In genomic region chr5:150022163-150022540, GRCh38 we compare ENCODE assay signal across 10 cellular contexts. TPM values are rescaled to one million over a fixed set of nuclear protein-coding genes. Genes with fewer than 3 reads are reported as not detected.
A peak's percentile ranks its signal among the peaks of the same experiment; 100 is the strongest.
DNase-seq lines count a peak whose midpoint lies in the region; ATAC-seq, FAIRE-seq and TF ChIP-seq lines count a peak whose summit lies in the region.
"Had no signal": no experiment of that assay in that cellular context is flagged by ENCODE, and none has a peak within 500 bp of the region (broad histone marks: within the 10 kb centered on the region; RNA-seq: fewer than 3 reads in every experiment).

No MANE protein-coding gene starts in this region.

- H3K4me1 ChIP-seq in right cardiac atrium (ENCODE audit: control insufficient read depth, insufficient read depth, low read length) (no peaks in the 10 kb centered on the region), tibial nerve (peaks cover 0 to 28% (median 10%) of the 10 kb centered on the region in 4 donors), kidney (ENCODE audit: control insufficient read depth in 1 of 2, insufficient read depth in 1 of 2, low read depth in 1 of 2, low read length in 2 of 2) (no peaks in the 10 kb centered on the region), mesendoderm (ENCODE audit: control insufficient read depth, low read depth, low read length) (no peaks in the 10 kb centered on the region)

- H3K56ac ChIP-seq in mesendoderm (ENCODE audit: low read length) = no peak overlapping the region

- no peak for TF ChIP-seq POLR2A in tibial nerve (IDR thresholded peaks at IDR 0.05)

- peak in 1 of 2 donors; percentile 28 for TF ChIP-seq EP300 in tibial nerve (IDR thresholded peaks at IDR 0.05)

- H3K79me1 ChIP-seq in mesendoderm (ENCODE audit: low read length) = peaks cover 2% of the 10 kb centered on the region

- H3K4me3 Mint-ChIP-seq in activated T-cell treated with anti-CD3 and anti-CD28 coated beads, Interleukin-2, amount 50 U/mL, for 24 hours = no peak overlapping the region
- no peak overlapping the region for H3K4me3 Mint-ChIP-seq in activated T-cell treated with anti-CD3 and anti-CD28 coated beads, Interleukin-2, amount 50 U/mL, for 4 hours
- H3K4me3 Mint-ChIP-seq: CD4-positive, CD25-positive, alpha-beta regulatory T cell had no signal

- no peak overlapping the region for H2AK5ac ChIP-seq in mesendoderm (ENCODE audit: low read length)

- FAIRE-seq in kidney (lab: Jason Lieb, UNC) = no peak

- H3K36me3 ChIP-seq in tibial nerve (peaks cover 0 to 78% (median 5%) of the 10 kb centered on the region in 3 donors), kidney (ENCODE audit: control insufficient read depth in 1 of 2, insufficient read depth in 2 of 2, low read length in 2 of 2) (peaks cover 29 to 52% of the 10 kb centered on the region in 2 donors), mesendoderm (ENCODE audit: control insufficient read depth, insufficient read depth, low read length) (peaks cover 7% of the 10 kb centered on the region)

- H3K23ac ChIP-seq in mesendoderm (ENCODE audit: low read length) = no peak overlapping the region

- H3K27me3 ChIP-seq in right cardiac atrium (ENCODE audit: control insufficient read depth, insufficient read depth) = no peaks in the 10 kb centered on the region
- no peaks in the 10 kb centered on the region for H3K27me3 ChIP-seq in tibial nerve
- H3K27me3 ChIP-seq in mesendoderm (ENCODE audit: insufficient read depth, low read length, poor library complexity) = no peaks in the 10 kb centered on the region

- H3K4me2 ChIP-seq in mesendoderm (ENCODE audit: low read length) = no peak overlapping the region

- no peak overlapping the region for H2BK120ac ChIP-seq in mesendoderm (ENCODE audit: low read depth, low read length)

- H3K9me3 Mint-ChIP-seq in activated T-cell treated with anti-CD3 and anti-CD28 coated beads, Interleukin-2, amount 50 U/mL, for 24 hours = no peaks in the 10 kb centered on the region
- H3K9me3 Mint-ChIP-seq in activated T-cell treated with anti-CD3 and anti-CD28 coated beads, Interleukin-2, amount 50 U/mL, for 4 hours = no peaks in the 10 kb centered on the region
- H3K9me3 Mint-ChIP-seq: CD4-positive, CD25-positive, alpha-beta regulatory T cell had no signal

- intact Hi-C loops in right cardiac atrium (cut with DNase I) (no loop called here), kidney (cut with DNase I) (no loop called here)

- H3K9me3 ChIP-seq in right cardiac atrium (ENCODE audit: control insufficient read depth, low read length) (no peaks in the 10 kb centered on the region), tibial nerve (no peaks in the 10 kb centered on the region), kidney (ENCODE audit: control insufficient read depth in 1 of 2, low read length in 2 of 2) (no peaks in the 10 kb centered on the region)

- no peak overlapping the region for H2BK5ac ChIP-seq in mesendoderm (ENCODE audit: low read length)

- no peak for DNase-seq in activated T-cell treated with anti-CD3 and anti-CD28 coated beads, Interleukin-2, amount 50 U/mL, for 24 hours
- DNase-seq in activated T-cell treated with anti-CD3 and anti-CD28 coated beads, Interleukin-2, amount 50 U/mL, for 4 hours = no peak
- DNase-seq in amniotic epithelial cell (ENCODE audit: low read depth) (peak; percentile 84), right cardiac atrium (no peak), tibial nerve (ENCODE audit: low spot score in 2 of 2) (no peak), kidney (no peak), mesendoderm (no peak), COLO668 (lab: John Stamatoyannopoulos, UW; ENCODE audit: unreplicated experiment) (no peak)
- DNase-seq: CD4-positive, CD25-positive, alpha-beta regulatory T cell; stimulated activated CD4-positive, alpha-beta T cell treated with anti-CD3 and anti-CD28 coated beads, Interleukin-4, amount 100 ng/mL, for 4 hours had no signal

- H3K4me3 ChIP-seq in right cardiac atrium (ENCODE audit: low read length) (no peak overlapping the region), tibial nerve (no peak overlapping the region), kidney (ENCODE audit: low read length in 2 of 2) (no peak overlapping the region), mesendoderm (ENCODE audit: low read length) (no peak overlapping the region)

- peaks cover 100% of the 10 kb centered on the region for H3K36me3 Mint-ChIP-seq in activated T-cell treated with anti-CD3 and anti-CD28 coated beads, Interleukin-2, amount 50 U/mL, for 24 hours (ENCODE audit: low read depth)
- peaks cover 52% of the 10 kb centered on the region for H3K36me3 Mint-ChIP-seq in activated T-cell treated with anti-CD3 and anti-CD28 coated beads, Interleukin-2, amount 50 U/mL, for 4 hours (ENCODE audit: insufficient read depth)

- 62% methylated on average over 1 of the region's 1 CpG for WGBS in right cardiac atrium
- WGBS in tibial nerve, 2 donors = 33 to 42% methylated on average over 1 of the region's 1 CpG
- no CpG with 5 or more reads among the region's 1 CpG for WGBS in mesendoderm (ENCODE audit: extremely low coverage, insufficient coverage, low lambda C conversion rate)

- peak overlapping the region; percentile 73 for H3K27ac Mint-ChIP-seq in activated T-cell treated with anti-CD3 and anti-CD28 coated beads, Interleukin-2, amount 50 U/mL, for 24 hours

- no peak overlapping the region for H4K8ac ChIP-seq in mesendoderm (ENCODE audit: low read depth, low read length)

- ATAC-seq in activated T-cell treated with anti-CD3 and anti-CD28 coated beads, Interleukin-2, amount 50 U/mL, for 4 hours = no peak
- ATAC-seq in right cardiac atrium = peak; percentile 69 to 84

- H2BK15ac ChIP-seq in mesendoderm (replicated peaks; ENCODE audit: low read depth) = no peak overlapping the region

- peaks cover 31% of the 10 kb centered on the region for H3K4me1 Mint-ChIP-seq in activated T-cell treated with anti-CD3 and anti-CD28 coated beads, Interleukin-2, amount 50 U/mL, for 24 hours (ENCODE audit: low read depth)
- peaks cover 3% of the 10 kb centered on the region for H3K4me1 Mint-ChIP-seq in activated T-cell treated with anti-CD3 and anti-CD28 coated beads, Interleukin-2, amount 50 U/mL, for 4 hours (ENCODE audit: low read depth)

- H3K79me2 ChIP-seq in mesendoderm (ENCODE audit: control insufficient read depth, insufficient read depth, low read length) = no peaks in the 10 kb centered on the region

- H3K18ac ChIP-seq in mesendoderm (ENCODE audit: low read length) = no peak overlapping the region

- TF ChIP-seq CTCF in tibial nerve (IDR thresholded peaks at IDR 0.05) (no peak), kidney (IDR thresholded peaks at IDR 0.05; ENCODE audit: borderline replicate concordance, extremely low read depth, insufficient read depth) (no peak)

- no peaks in the 10 kb centered on the region for H3K27me3 Mint-ChIP-seq in activated T-cell treated with anti-CD3 and anti-CD28 coated beads, Interleukin-2, amount 50 U/mL, for 24 hours
- H3K27me3 Mint-ChIP-seq in activated T-cell treated with anti-CD3 and anti-CD28 coated beads, Interleukin-2, amount 50 U/mL, for 4 hours (ENCODE audit: low read depth) = no peaks in the 10 kb centered on the region
- H3K27me3 Mint-ChIP-seq: CD4-positive, CD25-positive, alpha-beta regulatory T cell had no signal

- no peak overlapping the region for H3K9ac ChIP-seq in kidney (ENCODE audit: low read length in 2 of 2)
- H3K9ac ChIP-seq in mesendoderm (ENCODE audit: low read length) = no peak overlapping the region

- H3K4ac ChIP-seq in mesendoderm (ENCODE audit: low read depth, low read length) = no peak overlapping the region

- no peak overlapping the region for H3K27ac ChIP-seq in right cardiac atrium (ENCODE audit: low read length)
- H3K27ac ChIP-seq in tibial nerve = peak overlapping the region in 3 of 4 donors; percentile 19 to 77 (median 66)
- no peak overlapping the region for H3K27ac ChIP-seq in kidney (ENCODE audit: low read depth in 2 of 2, low read length in 2 of 2)
- H3K27ac ChIP-seq in mesendoderm (ENCODE audit: low read depth, low read length) = no peak overlapping the region

- no peak overlapping the region for H4K5ac ChIP-seq in mesendoderm (ENCODE audit: low read length)

RNA-seq across cellular contexts. Expression of gene HMGXB3, which starts 21.6 kb away (rescaled TPM):
- 10 to 100 TPM; 46.2 to 49.2 (median 46.4) TPM for total RNA-seq in activated T-cell treated with anti-CD3 and anti-CD28 coated beads, Interleukin-2, amount 50 U/mL, for 4 hours
- total RNA-seq in right cardiac atrium = 10 to 100 TPM; 14.2 to 19.6 (median 14.9) TPM
- polyA plus RNA-seq in right cardiac atrium = 9.3 TPM
- 10 to 100 TPM; 47.7 to 58.2 (median 55.3) TPM for total RNA-seq in tibial nerve
- total RNA-seq in kidney = 29.3 TPM
- 9.5 TPM for polyA plus RNA-seq in kidney (ENCODE audit: insufficient read depth, low read depth, low replicate concordance)
- polyA plus RNA-seq in mesendoderm (2013, experiment 1 of 2) = 14.9 TPM
- polyA plus RNA-seq in mesendoderm (2013, experiment 2 of 2) = 14.5 TPM

RNA-seq across cellular contexts. Expression of gene TIGD6, which starts 21.7 kb away (rescaled TPM):
- 1 to 10 TPM; 1.9 to 2.4 (median 2.1) TPM for total RNA-seq in activated T-cell treated with anti-CD3 and anti-CD28 coated beads, Interleukin-2, amount 50 U/mL, for 4 hours
- 1 to 10 TPM; 2.9 to 3.2 (median 3.2) TPM for total RNA-seq in right cardiac atrium
- polyA plus RNA-seq in right cardiac atrium = 3.2 TPM
- 10 to 100 TPM in 1 of 4 donors, 1 to 10 TPM in 3; 6.7 to 14.4 (median 8.1) TPM for total RNA-seq in tibial nerve
- total RNA-seq in kidney = 6.0 TPM
- 7.0 TPM for polyA plus RNA-seq in kidney (ENCODE audit: insufficient read depth, low read depth, low replicate concordance)
- polyA plus RNA-seq in mesendoderm (2013, experiment 1 of 2) = 2.3 TPM
- 2.1 TPM for polyA plus RNA-seq in mesendoderm (2013, experiment 2 of 2)

Comparison
In these comparisons a context has a peak if more than half of its experiments do, and no peak if none do; other contexts are left out.
1. ATAC-seq: peak in right cardiac atrium (2 of 2); none in activated T-cell treated with anti-CD3 and anti-CD28 coated beads, Interleukin-2, amount 50 U/mL, for 4 hours (0 of 2).
2. H3K27ac ChIP-seq: peak in tibial nerve (3 of 4); none in right cardiac atrium (single experiment), kidney (0 of 2) and mesendoderm (single experiment).